In the genomic region with DNA sequence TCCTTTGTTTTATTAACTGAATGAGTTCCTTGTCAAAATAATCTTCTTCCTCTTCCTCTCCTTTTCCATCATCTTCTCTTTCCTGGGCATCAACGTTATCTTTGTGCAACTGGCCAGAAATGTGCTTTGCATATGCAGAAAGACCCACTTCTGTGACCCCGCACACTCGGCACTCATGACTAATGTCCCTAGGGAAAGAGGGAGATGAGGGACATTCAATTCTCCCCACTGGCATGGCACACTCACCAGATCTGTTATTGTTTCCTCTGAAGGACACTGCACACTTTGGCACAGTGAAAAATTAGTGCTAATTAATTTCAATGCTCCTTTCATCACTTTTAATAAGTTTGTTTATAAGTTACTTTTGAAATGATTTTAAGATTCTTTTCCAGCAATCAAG, we compare ENCODE assay signal across 10 cellular contexts. TPM values are rescaled to one million over a fixed set of nuclear protein-coding genes. Genes with fewer than 3 reads are reported as not detected.
A peak's percentile ranks its signal among the peaks of the same experiment; 100 is the strongest.
DNase-seq lines count a peak whose midpoint lies in the region; ATAC-seq and TF ChIP-seq lines count a peak whose summit lies in the region.
"Had no signal": no experiment of that assay in that cellular context is flagged by ENCODE, and none has a peak within 500 bp of the region (broad histone marks: within the 10 kb centered on the region; RNA-seq: fewer than 3 reads in every experiment).

No MANE protein-coding gene starts in this region.

- H3K9me3 ChIP-seq in Karpas-422 (ENCODE audit: low read length): no peaks in the 10 kb centered on the region
- no peaks in the 10 kb centered on the region for H3K9me3 ChIP-seq in lung (ENCODE audit: control insufficient read depth in 2 of 2, insufficient read depth in 1 of 2, low read length in 1 of 2)

- H2AFZ ChIP-seq in Karpas-422 (ENCODE audit: low read length): no peak overlapping the region

- no peaks in the 10 kb centered on the region for H4K20me1 ChIP-seq in Karpas-422 (ENCODE audit: insufficient read depth, low read depth, low read length)

- H3K27me3 ChIP-seq in Karpas-422 (ENCODE audit: low read length) (no peaks in the 10 kb centered on the region), lung (ENCODE audit: control insufficient read depth, insufficient read depth) (no peaks in the 10 kb centered on the region)

- H3K9ac ChIP-seq in Karpas-422 (ENCODE audit: low read length): peak overlapping the region; percentile 69

- peak overlapping the region; percentile 79 for H3K4me2 ChIP-seq in Karpas-422 (ENCODE audit: low read depth, low read length, poor library complexity, severe bottlenecking)

- H3K4me3 ChIP-seq in Karpas-422 (ENCODE audit: low read length): peak overlapping the region; percentile 66
- H3K4me3 ChIP-seq in coronary artery: peak overlapping the region; percentile 63
- no peak overlapping the region for H3K4me3 ChIP-seq in lung

- TF ChIP-seq CTCF in coronary artery (IDR thresholded peaks at IDR 0.05) (no peak), lung (IDR thresholded peaks at IDR 0.05; ENCODE audit: control extremely low read depth, extremely low read depth) (no peak)

- 33 to 54% methylated on average over 3 of the region's 3 CpGs for WGBS in lung, 2 donors

- DNase-seq in Karpas-422 (peak; percentile 82), coronary artery (ENCODE audit: low spot score) (no peak), lung (ENCODE audit: low spot score) (no peak), kidney tubule cell (ENCODE audit: low spot score) (no peak)
- no peak for DNase-seq in activated effector memory CD4-positive, alpha-beta T cell treated with anti-CD3 and anti-CD28 coated beads, Interleukin-2, amount 50 U/mL, for 16 hours
- DNase-seq: cortex of kidney, T-helper 9 cell had no signal

- ATAC-seq in lung (ENCODE audit: insufficient read depth, low FRiP score) (no peak), HG03457 (IDR thresholded peaks at IDR 0.05; ENCODE audit: unreplicated experiment) (no peak), GM21390 (IDR thresholded peaks at IDR 0.05; ENCODE audit: unreplicated experiment) (no peak)

- H3K27ac ChIP-seq in Karpas-422 (ENCODE audit: low read length) (peak overlapping the region; percentile 99), coronary artery (peak overlapping the region; percentile 83 to 89), lung (ENCODE audit: low read depth in 1 of 2, low read length in 1 of 2) (peak overlapping the region; percentile 81 to 96), temporal lobe (ENCODE audit: low read depth, low read length) (peak overlapping the region; percentile 64)

- H3K79me2 ChIP-seq in Karpas-422 (ENCODE audit: low read length): peaks cover 80% of the 10 kb centered on the region

- H3K4me1 ChIP-seq in Karpas-422 (ENCODE audit: low read length) (peaks cover 70% of the 10 kb centered on the region), lung (ENCODE audit: control insufficient read depth in 2 of 2, insufficient read depth in 2 of 2, low read length in 2 of 2) (peaks cover 1 to 8% of the 10 kb centered on the region in 2 donors)

- H3K36me3 ChIP-seq in Karpas-422 (ENCODE audit: insufficient read depth, low read length): peaks cover 13% of the 10 kb centered on the region; the same call in 1 of the 2 replicates
- H3K36me3 ChIP-seq in lung (ENCODE audit: control insufficient read depth in 2 of 2, insufficient read depth in 2 of 2, low read length in 2 of 2): peaks cover 0 to 4% of the 10 kb centered on the region in 2 donors

- H3K9me2 ChIP-seq in Karpas-422 (replicated peaks; ENCODE audit: insufficient read depth, low read length): no peaks in the 10 kb centered on the region

RNA-seq across cellular contexts. Expression of a gene that starts 34.0 kb away (rescaled TPM):
- 109 and 144 TPM in 2 replicates for total RNA-seq in Karpas-422 (2014; rRNA removed; shearing (Covaris generic); ENCODE audit: low replicate concordance)
- total RNA-seq in lung (10 to 100 TPM; 63.6 to 67.5 TPM), temporal lobe (41.6 TPM)
- polyA plus RNA-seq in lung: 10 to 100 TPM; 10.9 to 18.8 TPM

RNA-seq across cellular contexts. Expression of a gene that starts 38.5 kb away (rescaled TPM):
- total RNA-seq in Karpas-422 (2014; rRNA removed; shearing (Covaris generic); ENCODE audit: low replicate concordance): 115 and 137 TPM in 2 replicates
- total RNA-seq in lung (10 to 100 TPM; 59.3 to 96.0 TPM), temporal lobe (12.0 TPM)
- 10 to 100 TPM; 58.2 to 66.5 TPM for polyA plus RNA-seq in lung
